In genomic region chr1:151175910-151176309, GRCh38 we compare ENCODE assay signal across 9 cellular contexts. TPM values are rescaled to one million over a fixed set of nuclear protein-coding genes. Genes with fewer than 3 reads are reported as not detected.
A peak's percentile ranks its signal among the peaks of the same experiment; 100 is the strongest.
DNase-seq lines count a peak whose midpoint lies in the region; ATAC-seq and TF ChIP-seq lines count a peak whose summit lies in the region.
"Had no signal": no experiment of that assay in that cellular context is flagged by ENCODE, and none has a peak within 500 bp of the region (broad histone marks: within the 10 kb centered on the region; RNA-seq: fewer than 3 reads in every experiment).

Gene TMOD4 (minus strand): TSS chr1:151175981. CDS start chr1:151174875, 1,106 bp downstream.

- H3K27ac Mint-ChIP-seq in chondrocyte (ENCODE audit: unreplicated experiment) (peak within 1 kb of the TSS; percentile 52), natural killer cell (peak within 1 kb of the TSS in 1 of 2 donors; percentile 6)
- H3K27ac Mint-ChIP-seq in effector memory CD8-positive, alpha-beta T cell = peak within 1 kb of the TSS in 1 of 2 donors; percentile 59

- H3K27me3 Mint-ChIP-seq in chondrocyte (ENCODE audit: low read depth) (no peaks in the 10 kb centered on the region), natural killer cell (ENCODE audit: low read depth in 2 of 2) (no peaks in the 10 kb centered on the region)
- no peaks in the 10 kb centered on the region for H3K27me3 Mint-ChIP-seq in effector memory CD8-positive, alpha-beta T cell

- intact Hi-C loops in natural killer cell (cut with micrococcal nuclease) = no loop called here

- H3K4me1 Mint-ChIP-seq in chondrocyte (ENCODE audit: low read depth) = no peaks in the 10 kb centered on the region
- H3K4me1 Mint-ChIP-seq in natural killer cell = peaks cover 0 to 8% of the 10 kb centered on the region in 2 donors
- peaks cover 1 to 10% of the 10 kb centered on the region in 2 donors for H3K4me1 Mint-ChIP-seq in effector memory CD8-positive, alpha-beta T cell (ENCODE audit: low read depth in 2 of 2)

- DNase-seq in DMS114 treated with DMSO at 0.1 percent for 48 hours (lab: John Stamatoyannopoulos, UW; ENCODE audit: unreplicated experiment) (peak; percentile 66), NCI-H1694 (lab: John Stamatoyannopoulos, UW) (peak; percentile 27), chondrocyte (ENCODE audit: low spot score) (no peak), natural killer cell (no peak), COLO668 (lab: John Stamatoyannopoulos, UW; ENCODE audit: unreplicated experiment) (no peak)
- DNase-seq in effector memory CD8-positive, alpha-beta T cell = no peak
- DNase-seq in stimulated activated CD4-positive, alpha-beta T cell treated with anti-CD3 and anti-CD28 coated beads, Interleukin-4, amount 100 ng/mL, for 4 hours = no peak

- ATAC-seq in natural killer cell = peak in 2 of 3 donors; percentile 50 to 54
- ATAC-seq in HG02759 (IDR thresholded peaks at IDR 0.05; ENCODE audit: unreplicated experiment) = no peak
- no peak for ATAC-seq in effector memory CD8-positive, alpha-beta T cell (replicated peaks)

- peaks cover 20% of the 10 kb centered on the region for H3K36me3 Mint-ChIP-seq in chondrocyte (ENCODE audit: low read depth)
- H3K36me3 Mint-ChIP-seq in natural killer cell = peaks cover 25% of the 10 kb centered on the region
- peaks cover 53% of the 10 kb centered on the region for H3K36me3 Mint-ChIP-seq in effector memory CD8-positive, alpha-beta T cell (ENCODE audit: insufficient read depth)

- H3K4me3 Mint-ChIP-seq in chondrocyte (ENCODE audit: unreplicated experiment) = no peak within 1 kb of the TSS
- no peak within 1 kb of the TSS for H3K4me3 Mint-ChIP-seq in natural killer cell
- no peak within 1 kb of the TSS for H3K4me3 Mint-ChIP-seq in effector memory CD8-positive, alpha-beta T cell

- peak; percentile 75 for TF ChIP-seq CTCF in chondrocyte (IDR thresholded peaks at IDR 0.05)
- peak; percentile 22 for TF ChIP-seq CTCF in natural killer cell (IDR thresholded peaks at IDR 0.05)

- H3K9me3 Mint-ChIP-seq in chondrocyte (ENCODE audit: low read depth) = no peaks in the 10 kb centered on the region
- H3K9me3 Mint-ChIP-seq in natural killer cell = no peaks in the 10 kb centered on the region
- H3K9me3 Mint-ChIP-seq in effector memory CD8-positive, alpha-beta T cell = no peaks in the 10 kb centered on the region

RNA-seq across cellular contexts. Expression of gene TMOD4, which starts in this region (rescaled TPM):
- 0.60 to 1.9 TPM in 2 of 3 replicates, not detected in the other for total RNA-seq in chondrocyte
- 1 to 10 TPM in 2 of 3 donors, not detected in 1; 2.6 to 3.8 TPM for total RNA-seq in natural killer cell
- total RNA-seq: M059J had no signal

Comparison
In these comparisons a context has a peak if more than half of its experiments do, and no peak if none do; other contexts are left out.
1. DNase-seq: peak in DMS114 treated with DMSO at 0.1 percent for 48 hours (single experiment) and NCI-H1694 (single experiment); none in chondrocyte (single experiment), natural killer cell (single experiment), effector memory CD8-positive, alpha-beta T cell (0 of 3), stimulated activated CD4-positive, alpha-beta T cell treated with anti-CD3 and anti-CD28 coated beads, Interleukin-4, amount 100 ng/mL, for 4 hours (0 of 2) and COLO668 (single experiment).
2. ATAC-seq: peak in natural killer cell (2 of 3); none in HG02759 (single experiment) and effector memory CD8-positive, alpha-beta T cell (single experiment).